Comparison of ENCODE assay signal across 8 cellular contexts in the genomic region with DNA sequence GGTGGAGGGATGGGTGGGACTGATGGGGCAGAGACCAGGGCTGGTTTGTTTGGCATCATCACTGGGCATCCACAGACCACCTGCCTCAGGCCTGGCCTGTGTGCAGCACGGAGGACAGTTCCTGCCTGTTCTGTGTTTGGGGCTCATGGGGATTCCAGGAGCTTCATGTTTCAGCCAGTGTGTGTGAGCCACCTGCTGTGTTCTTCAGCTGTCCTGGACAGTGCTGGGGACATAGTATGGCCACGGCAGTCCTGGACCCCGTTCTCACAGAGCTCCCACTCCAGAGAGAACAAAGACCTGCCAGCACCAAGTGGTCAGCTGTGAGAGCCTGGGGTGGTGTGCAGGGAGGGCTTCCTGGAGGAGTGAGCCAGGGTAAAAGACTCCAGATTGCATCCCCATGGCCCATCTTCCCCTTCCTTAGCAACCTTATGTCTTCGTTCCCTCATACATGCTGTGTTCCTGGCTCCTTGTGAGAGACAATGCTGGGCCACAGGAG. TPM values are rescaled to one million over a fixed set of nuclear protein-coding genes. Genes with fewer than 3 reads are reported as not detected.
DNase-seq lines count a peak whose midpoint lies in the region; ATAC-seq, FAIRE-seq and TF ChIP-seq lines count a peak whose summit lies in the region.

No MANE protein-coding gene starts in this region.

- peak; percentile 7 for TF ChIP-seq POLR2A in GM19193 (IDR thresholded peaks at IDR 0.05; ENCODE audit: extremely low read depth, insufficient read depth, insufficient read length)
- no peak for TF ChIP-seq POLR2A in esophagus squamous epithelium (IDR thresholded peaks at IDR 0.05)

- H3K27ac ChIP-seq in esophagus squamous epithelium = peak overlapping the region; percentile 96 to 99 (median 96)
- H3K27ac ChIP-seq in rectal smooth muscle tissue (ENCODE audit: low read depth, low read length) = peak overlapping the region; percentile 30
- no peak overlapping the region for H3K27ac ChIP-seq in foreskin keratinocyte

- TF ChIP-seq CTCF in esophagus squamous epithelium (IDR thresholded peaks at IDR 0.05) = no peak
- no peak for TF ChIP-seq CTCF in foreskin keratinocyte (conservative IDR thresholded peaks at IDR 0.05)
- no peak for TF ChIP-seq CTCF in D721Med (IDR thresholded peaks at IDR 0.05; ENCODE audit: insufficient read depth, missing control alignments)

- H3K4me1 ChIP-seq in esophagus squamous epithelium (peaks cover 34 to 75% (median 37%) of the 10 kb centered on the region in 3 donors), rectal smooth muscle tissue (ENCODE audit: control insufficient read depth, insufficient read depth, low read length) (peaks cover 15% of the 10 kb centered on the region), foreskin keratinocyte (no peaks in the 10 kb centered on the region)

- FAIRE-seq in D721Med (lab: Jason Lieb, UNC) = no peak

- DNase-seq in esophagus squamous epithelium (lab: John Stamatoyannopoulos, UW) (no peak), foreskin keratinocyte (no peak), D721Med (ENCODE audit: insufficient read length, low spot score) (no peak)

- 0 to 20% methylated on average over 1 to 2 of the region's 4 CpGs for WGBS in esophagus squamous epithelium, 2 donors

- H3K4me3 ChIP-seq in esophagus squamous epithelium (peak overlapping the region in 2 of 4 donors; percentile 1 to 97), rectal smooth muscle tissue (ENCODE audit: low read length) (no peak overlapping the region)

- H3K9me3 ChIP-seq in esophagus squamous epithelium = no peaks in the 10 kb centered on the region

- H3K36me3 ChIP-seq in esophagus squamous epithelium = peaks cover 25 to 62% (median 32%) of the 10 kb centered on the region in 3 donors
- H3K36me3 ChIP-seq in rectal smooth muscle tissue (ENCODE audit: control insufficient read depth, insufficient read depth, low read length) = peaks cover 34% of the 10 kb centered on the region

- ATAC-seq in SK-N-SH treated with all-trans-retinoic acid at 6 μM for 48 hours (peak; percentile 1), foreskin keratinocyte (no peak), GM18909 (IDR thresholded peaks at IDR 0.05; ENCODE audit: poor library complexity, unreplicated experiment) (no peak), HG03520 (IDR thresholded peaks at IDR 0.05; ENCODE audit: unreplicated experiment) (no peak)

- H3K27me3 ChIP-seq in esophagus squamous epithelium (no peaks in the 10 kb centered on the region), rectal smooth muscle tissue (ENCODE audit: control insufficient read depth, insufficient read depth, low read length) (no peaks in the 10 kb centered on the region), foreskin keratinocyte (no peaks in the 10 kb centered on the region)

- H3K9ac ChIP-seq in rectal smooth muscle tissue (ENCODE audit: low read length) = no peak overlapping the region

- intact Hi-C loops in esophagus squamous epithelium (cut with DNase I) = loop anchor here (5.0 kb wide), 1 partner anchor 41 kb away; no protein-coding TSS in a partner anchor

TF ChIP-seq in SK-N-SH treated with all-trans-retinoic acid at 6 μM for 48 hours, 23 proteins besides CTCF, POLR2A, EP300 and RAD21:
- TF ChIP-seq, protein P1, sequence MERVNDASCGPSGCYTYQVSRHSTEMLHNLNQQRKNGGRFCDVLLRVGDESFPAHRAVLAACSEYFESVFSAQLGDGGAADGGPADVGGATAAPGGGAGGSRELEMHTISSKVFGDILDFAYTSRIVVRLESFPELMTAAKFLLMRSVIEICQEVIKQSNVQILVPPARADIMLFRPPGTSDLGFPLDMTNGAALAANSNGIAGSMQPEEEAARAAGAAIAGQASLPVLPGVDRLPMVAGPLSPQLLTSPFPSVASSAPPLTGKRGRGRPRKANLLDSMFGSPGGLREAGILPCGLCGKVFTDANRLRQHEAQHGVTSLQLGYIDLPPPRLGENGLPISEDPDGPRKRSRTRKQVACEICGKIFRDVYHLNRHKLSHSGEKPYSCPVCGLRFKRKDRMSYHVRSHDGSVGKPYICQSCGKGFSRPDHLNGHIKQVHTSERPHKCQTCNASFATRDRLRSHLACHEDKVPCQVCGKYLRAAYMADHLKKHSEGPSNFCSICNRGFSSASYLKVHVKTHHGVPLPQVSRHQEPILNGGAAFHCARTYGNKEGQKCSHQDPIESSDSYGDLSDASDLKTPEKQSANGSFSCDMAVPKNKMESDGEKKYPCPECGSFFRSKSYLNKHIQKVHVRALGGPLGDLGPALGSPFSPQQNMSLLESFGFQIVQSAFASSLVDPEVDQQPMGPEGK (CRISPR knock-in tag; IDR thresholded peaks at IDR 0.05; ENCODE audit: borderline replicate concordance) = no peak
- TF ChIP-seq ESRRG (CRISPR knock-in tag; IDR thresholded peaks at IDR 0.05) = no peak
- no peak for TF ChIP-seq TCF4 (CRISPR knock-in tag; IDR thresholded peaks at IDR 0.05; ENCODE audit: borderline replicate concordance)
- TF ChIP-seq BACH2 (CRISPR knock-in tag; IDR thresholded peaks at IDR 0.05; ENCODE audit: borderline replicate concordance) = no peak
- no peak for TF ChIP-seq TOX (CRISPR knock-in tag; IDR thresholded peaks at IDR 0.05; ENCODE audit: borderline replicate concordance)
- no peak for TF ChIP-seq SNAI2 (CRISPR knock-in tag; IDR thresholded peaks at IDR 0.05)
- no peak for TF ChIP-seq ZFP3 (CRISPR knock-in tag; IDR thresholded peaks at IDR 0.05)
- no peak for TF ChIP-seq PPARA (CRISPR knock-in tag; IDR thresholded peaks at IDR 0.05; ENCODE audit: borderline replicate concordance)
- no peak; the same call in 1 of the 2 replicates for TF ChIP-seq GLIS3 (CRISPR knock-in tag; IDR thresholded peaks at IDR 0.05)
- no peak for TF ChIP-seq ZNF8 (CRISPR knock-in tag; IDR thresholded peaks at IDR 0.05)
- no peak for TF ChIP-seq RARB (CRISPR knock-in tag; IDR thresholded peaks at IDR 0.05)
- TF ChIP-seq, protein P2, sequence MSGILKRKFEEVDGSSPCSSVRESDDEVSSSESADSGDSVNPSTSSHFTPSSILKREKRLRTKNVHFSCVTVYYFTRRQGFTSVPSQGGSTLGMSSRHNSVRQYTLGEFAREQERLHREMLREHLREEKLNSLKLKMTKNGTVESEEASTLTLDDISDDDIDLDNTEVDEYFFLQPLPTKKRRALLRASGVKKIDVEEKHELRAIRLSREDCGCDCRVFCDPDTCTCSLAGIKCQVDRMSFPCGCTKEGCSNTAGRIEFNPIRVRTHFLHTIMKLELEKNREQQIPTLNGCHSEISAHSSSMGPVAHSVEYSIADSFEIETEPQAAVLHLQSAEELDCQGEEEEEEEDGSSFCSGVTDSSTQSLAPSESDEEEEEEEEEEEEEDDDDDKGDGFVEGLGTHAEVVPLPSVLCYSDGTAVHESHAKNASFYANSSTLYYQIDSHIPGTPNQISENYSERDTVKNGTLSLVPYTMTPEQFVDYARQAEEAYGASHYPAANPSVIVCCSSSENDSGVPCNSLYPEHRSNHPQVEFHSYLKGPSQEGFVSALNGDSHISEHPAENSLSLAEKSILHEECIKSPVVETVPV (CRISPR knock-in tag; IDR thresholded peaks at IDR 0.05) = no peak
- TF ChIP-seq, protein P3, sequence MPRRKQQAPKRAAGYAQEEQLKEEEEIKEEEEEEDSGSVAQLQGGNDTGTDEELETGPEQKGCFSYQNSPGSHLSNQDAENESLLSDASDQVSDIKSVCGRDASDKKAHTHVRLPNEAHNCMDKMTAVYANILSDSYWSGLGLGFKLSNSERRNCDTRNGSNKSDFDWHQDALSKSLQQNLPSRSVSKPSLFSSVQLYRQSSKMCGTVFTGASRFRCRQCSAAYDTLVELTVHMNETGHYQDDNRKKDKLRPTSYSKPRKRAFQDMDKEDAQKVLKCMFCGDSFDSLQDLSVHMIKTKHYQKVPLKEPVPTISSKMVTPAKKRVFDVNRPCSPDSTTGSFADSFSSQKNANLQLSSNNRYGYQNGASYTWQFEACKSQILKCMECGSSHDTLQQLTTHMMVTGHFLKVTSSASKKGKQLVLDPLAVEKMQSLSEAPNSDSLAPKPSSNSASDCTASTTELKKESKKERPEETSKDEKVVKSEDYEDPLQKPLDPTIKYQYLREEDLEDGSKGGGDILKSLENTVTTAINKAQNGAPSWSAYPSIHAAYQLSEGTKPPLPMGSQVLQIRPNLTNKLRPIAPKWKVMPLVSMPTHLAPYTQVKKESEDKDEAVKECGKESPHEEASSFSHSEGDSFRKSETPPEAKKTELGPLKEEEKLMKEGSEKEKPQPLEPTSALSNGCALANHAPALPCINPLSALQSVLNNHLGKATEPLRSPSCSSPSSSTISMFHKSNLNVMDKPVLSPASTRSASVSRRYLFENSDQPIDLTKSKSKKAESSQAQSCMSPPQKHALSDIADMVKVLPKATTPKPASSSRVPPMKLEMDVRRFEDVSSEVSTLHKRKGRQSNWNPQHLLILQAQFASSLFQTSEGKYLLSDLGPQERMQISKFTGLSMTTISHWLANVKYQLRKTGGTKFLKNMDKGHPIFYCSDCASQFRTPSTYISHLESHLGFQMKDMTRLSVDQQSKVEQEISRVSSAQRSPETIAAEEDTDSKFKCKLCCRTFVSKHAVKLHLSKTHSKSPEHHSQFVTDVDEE (CRISPR knock-in tag; IDR thresholded peaks at IDR 0.05) = no peak
- TF ChIP-seq ZNF70 (CRISPR knock-in tag; IDR thresholded peaks at IDR 0.05) = no peak
- no peak for TF ChIP-seq ZNF565 (CRISPR knock-in tag; conservative IDR thresholded peaks at IDR 0.05; ENCODE audit: low read depth)
TF ChIP-seq in SK-N-SH treated with all-trans-retinoic acid at 6 μM for 48 hours: peak in this region for 0.

RNA-seq across cellular contexts. Expression of a gene that starts 2.0 kb away (rescaled TPM):
- total RNA-seq in esophagus squamous epithelium = 10 to 100 TPM in 3 of 4 donors, 1 to 10 TPM in 1; 9.4 to 19.5 (median 14.7) TPM
- 10.5 and 11.9 TPM in 2 replicates for total RNA-seq in foreskin keratinocyte
- 13.5 and 14.5 TPM in 2 replicates for polyA plus RNA-seq in foreskin keratinocyte

RNA-seq across cellular contexts. Expression of a gene that starts 43.8 kb away (rescaled TPM):
- total RNA-seq in esophagus squamous epithelium (100 to 1,000 TPM in 3 of 4 donors, 10 to 100 TPM in 1; 98.1 to 127 (median 113) TPM), foreskin keratinocyte (129 and 140 TPM in 2 replicates)
- polyA plus RNA-seq in foreskin keratinocyte = 106 and 123 TPM in 2 replicates

RNA-seq across cellular contexts. Expression of a gene that starts 45.7 kb away (rescaled TPM):
- total RNA-seq in esophagus squamous epithelium = 10 to 100 TPM; 13.6 to 36.2 (median 31.9) TPM
- total RNA-seq in foreskin keratinocyte = 26.8 and 26.9 TPM in 2 replicates
- polyA plus RNA-seq in foreskin keratinocyte = 51.3 and 52.5 TPM in 2 replicates

RNA-seq across cellular contexts. Expression of a gene that starts 55.9 kb away (rescaled TPM):
- total RNA-seq in esophagus squamous epithelium (1 to 10 TPM; 2.5 to 4.6 (median 3.7) TPM), foreskin keratinocyte (4.4 and 5.8 TPM in 2 replicates)
- polyA plus RNA-seq in foreskin keratinocyte = 6.7 and 8.5 TPM in 2 replicates
